Comparison of ENCODE assay signal across 8 cellular contexts in genomic region chr18:3245853-3246635, GRCh38. TPM values are rescaled to one million over a fixed set of nuclear protein-coding genes. Genes with fewer than 3 reads are reported as not detected.
DNase-seq lines count a peak whose midpoint lies in the region; ATAC-seq lines count a peak whose summit lies in the region.

No MANE protein-coding gene starts in this region.

- peak; percentile 47 for DNase-seq in COLO829 (ENCODE audit: low spot score)
- peak; percentile 96 for DNase-seq in HT-29 (ENCODE audit: low spot score)
- no peak for DNase-seq in NT2/D1 (ENCODE audit: low read depth, low spot score)
- peak; percentile 62 for DNase-seq in activated T-cell treated with anti-CD3 and anti-CD28 coated beads for 1 hour (ENCODE audit: low read depth)
- no peak for DNase-seq in epithelial cell of prostate (ENCODE audit: low read depth, low spot score)
- peak; percentile 91 for DNase-seq in mucosa of gallbladder (ENCODE audit: low spot score)
- DNase-seq in stimulated activated CD8-positive, alpha-beta memory T cell treated with anti-CD3 and anti-CD28 coated beads, Interleukin-4, amount 100 ng/mL, for 4 hours (ENCODE audit: low read depth in 2 of 2, low spot score in 1 of 2) = peak; percentile 54 to 56

- H3K9ac ChIP-seq in NT2/D1 (ENCODE audit: insufficient read length, low read depth) = peak overlapping the region; percentile 79

- ATAC-seq in GM19468 (IDR thresholded peaks at IDR 0.05; ENCODE audit: extremely low read depth, unreplicated experiment) = peak; percentile 10

- peak overlapping the region; percentile 96 for H3K27ac ChIP-seq in epithelial cell of prostate

- peaks cover 16% of the 10 kb centered on the region for H3K36me3 ChIP-seq in NT2/D1 (ENCODE audit: insufficient read depth, insufficient read length, low read length)

- no peaks in the 10 kb centered on the region for H3K27me3 ChIP-seq in NT2/D1 (ENCODE audit: insufficient read depth, insufficient read length)

- H3K4me3 ChIP-seq in NT2/D1 (ENCODE audit: insufficient read length, low read depth) = peak overlapping the region; percentile 49

- peaks cover 22% of the 10 kb centered on the region for H3K9me3 ChIP-seq in NT2/D1 (ENCODE audit: insufficient read depth, low read length)

- no peaks in the 10 kb centered on the region for H3K4me1 ChIP-seq in NT2/D1 (ENCODE audit: insufficient read depth, insufficient read length)

RNA-seq across cellular contexts. Expression of gene MYL12A, which starts 1.6 kb away (rescaled TPM):
- 559 and 564 TPM in 2 replicates for total RNA-seq in HT-29 (2014; rRNA removed; shearing (Covaris generic))
- 369 TPM for total RNA-seq in mucosa of gallbladder

RNA-seq across cellular contexts. Expression of gene MYL12B, which starts 15.9 kb away (rescaled TPM):
- total RNA-seq in HT-29 (2014; rRNA removed; shearing (Covaris generic)) = 483 and 484 TPM in 2 replicates
- total RNA-seq in mucosa of gallbladder = 342 TPM

RNA-seq across cellular contexts. Expression of gene MYOM1, which starts 26.3 kb away (rescaled TPM):
- total RNA-seq in HT-29 (2014; rRNA removed; shearing (Covaris generic)) = 0.10 and 0.13 TPM in 2 replicates
- 138 TPM for total RNA-seq in mucosa of gallbladder

Comparison
In these comparisons a context has a peak if more than half of its experiments do, and no peak if none do; other contexts are left out.
1. DNase-seq: peak in COLO829 (single experiment), HT-29 (single experiment), activated T-cell treated with anti-CD3 and anti-CD28 coated beads for 1 hour (single experiment), mucosa of gallbladder (single experiment) and stimulated activated CD8-positive, alpha-beta memory T cell treated with anti-CD3 and anti-CD28 coated beads, Interleukin-4, amount 100 ng/mL, for 4 hours (2 of 2); none in NT2/D1 (single experiment) and epithelial cell of prostate (single experiment).
2. RNA of gene MYOM1, which starts 26.3 kb away (total RNA-seq): 138 TPM in mucosa of gallbladder (single experiment); 0.10 to 0.13 TPM in HT-29; every median in the first group is over 100 times any median in the second.